Comparison of ENCODE assay signal across 8 cellular contexts in the genomic region with DNA sequence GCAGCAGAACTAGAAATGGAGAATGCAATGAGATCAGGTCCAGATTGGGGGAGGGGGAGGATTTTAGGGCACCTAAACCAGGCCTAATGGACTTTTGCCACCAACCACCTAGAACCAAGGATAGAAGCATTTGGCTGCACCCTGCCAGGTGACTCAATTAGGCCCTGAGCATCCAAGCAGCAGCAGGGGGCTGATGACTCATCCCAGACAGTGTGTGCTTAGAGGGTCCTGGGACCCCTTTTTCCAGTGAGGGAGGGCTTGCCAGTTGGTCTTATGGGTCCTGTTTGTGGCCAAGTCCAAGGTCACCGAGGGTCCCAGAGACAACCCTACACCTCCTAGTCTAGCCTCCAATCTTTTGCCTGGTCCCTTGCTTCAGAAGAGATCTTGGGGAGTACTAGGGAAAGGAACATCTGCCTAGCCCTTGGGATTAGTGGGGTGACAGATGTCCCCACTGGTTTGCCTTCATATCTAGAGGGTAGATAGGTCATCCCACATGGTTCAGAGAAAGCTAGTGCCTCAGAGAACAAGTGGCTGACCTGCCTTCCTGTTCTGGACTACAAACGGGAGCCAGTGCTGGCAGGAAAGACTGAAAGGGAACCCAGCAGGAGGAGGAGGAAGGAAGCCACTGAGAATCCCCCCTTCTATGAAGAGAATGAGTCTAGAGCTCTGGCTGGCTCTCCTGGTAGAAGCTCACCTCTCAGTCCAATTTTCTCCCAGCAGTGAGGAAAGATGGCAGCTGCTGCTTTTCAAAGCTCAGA. TPM values are rescaled to one million over a fixed set of nuclear protein-coding genes. Genes with fewer than 3 reads are reported as not detected.
DNase-seq lines count a peak whose midpoint lies in the region; ATAC-seq and TF ChIP-seq lines count a peak whose summit lies in the region.
"Had no signal": no experiment of that assay in that cellular context is flagged by ENCODE, and none has a peak within 500 bp of the region (broad histone marks: within the 10 kb centered on the region; RNA-seq: fewer than 3 reads in every experiment).

No MANE protein-coding gene starts in this region.

- peak overlapping the region; percentile 72 to 92 (median 86) for H3K27ac Mint-ChIP-seq in CD8-positive, alpha-beta memory T cell

- H4K8ac ChIP-seq in mesenchymal stem cell (ENCODE audit: low read length) = no peak overlapping the region

- no peak overlapping the region for H2AK5ac ChIP-seq in mesenchymal stem cell (ENCODE audit: low read length, severe bottlenecking)

- no peak overlapping the region for H3K4me3 ChIP-seq in CD8-positive, alpha-beta memory T cell (ENCODE audit: low read length)
- H3K4me3 ChIP-seq in GM23248 (peak overlapping the region; percentile 93; the same call in 1 of the 2 replicates), mesenchymal stem cell (ENCODE audit: insufficient read depth in 1 of 2, low read depth in 1 of 2, low read length in 2 of 2) (peak overlapping the region; percentile 23 to 79), Peyer's patch (peak overlapping the region in 1 of 4 donors; percentile 86)

- peak overlapping the region in 1 of 2 experiments; percentile 56 for H2BK12ac ChIP-seq in mesenchymal stem cell (ENCODE audit: low read length in 2 of 2)

- H3K9me2 ChIP-seq in GM23248 (ENCODE audit: insufficient read depth) = no peaks in the 10 kb centered on the region

- H3K4me1 ChIP-seq in CD8-positive, alpha-beta memory T cell (ENCODE audit: insufficient read depth, low read length) = peaks cover 22% of the 10 kb centered on the region
- H3K4me1 ChIP-seq in GM23248 (ENCODE audit: insufficient read depth) (peaks cover 16% of the 10 kb centered on the region), mesenchymal stem cell (ENCODE audit: control insufficient read depth, insufficient read depth, low read depth, low read length) (peaks cover 29% of the 10 kb centered on the region), Peyer's patch (peaks cover 0 to 26% (median 7%) of the 10 kb centered on the region in 4 donors)

- H3K36me3 Mint-ChIP-seq in CD8-positive, alpha-beta memory T cell = peaks cover 0 to 4% (median 0%) of the 10 kb centered on the region in 3 donors

- H3K9me3 ChIP-seq in CD8-positive, alpha-beta memory T cell (ENCODE audit: low read length) = no peaks in the 10 kb centered on the region
- H3K9me3 ChIP-seq in GM23248 (ENCODE audit: low read depth) (no peaks in the 10 kb centered on the region), mesenchymal stem cell (ENCODE audit: control insufficient read depth, low read length) (no peaks in the 10 kb centered on the region), Peyer's patch (no peaks in the 10 kb centered on the region)

- in situ Hi-C loops in GM23248 (cut with MboI) = no loop called here

- TF ChIP-seq CTCF in VCaP (conservative IDR thresholded peaks at IDR 0.05) (no peak), Peyer's patch (IDR thresholded peaks at IDR 0.05) (no peak)

- H3K4ac ChIP-seq in mesenchymal stem cell (ENCODE audit: low read depth in 1 of 2, low read length in 2 of 2) = no peak overlapping the region

- H3K4me3 Mint-ChIP-seq in CD8-positive, alpha-beta memory T cell = peak overlapping the region; percentile 88 to 95 (median 89)

- H4K20me1 ChIP-seq in GM23248 (ENCODE audit: insufficient read depth) = no peaks in the 10 kb centered on the region

- ATAC-seq in HG03521 (IDR thresholded peaks at IDR 0.05; ENCODE audit: unreplicated experiment) = no peak
- ATAC-seq: Right ventricle myocardium inferior had no signal

- H3K27me3 Mint-ChIP-seq in CD8-positive, alpha-beta memory T cell = peaks cover 0 to 2% of the 10 kb centered on the region in 2 donors

- H2BK15ac ChIP-seq in mesenchymal stem cell (ENCODE audit: low read depth, poor library complexity, severe bottlenecking) = no peak overlapping the region

- peaks cover 9% of the 10 kb centered on the region for H3F3A ChIP-seq in GM23248 (ENCODE audit: insufficient read depth)

- no peaks in the 10 kb centered on the region for H3K9me3 Mint-ChIP-seq in CD8-positive, alpha-beta memory T cell

- H3K9ac ChIP-seq in GM23248 (no peak overlapping the region), mesenchymal stem cell (ENCODE audit: low read length) (no peak overlapping the region)

- H3K4me1 Mint-ChIP-seq in CD8-positive, alpha-beta memory T cell = peaks cover 27 to 41% (median 32%) of the 10 kb centered on the region in 3 donors

- POLR2A ChIA-PET in CD8-positive, alpha-beta memory T cell (lab: Charles Lee) = interaction anchor here (2.0 kb wide), 1 partner anchor 42 kb away, joined by 11 read pairs; the partner anchor contains the start of gene KPNB1

- no peak overlapping the region for H4K91ac ChIP-seq in mesenchymal stem cell (ENCODE audit: low read length)

- H2BK5ac ChIP-seq in mesenchymal stem cell (ENCODE audit: low read depth, low read length, poor library complexity, severe bottlenecking) = no peak overlapping the region

- CTCF ChIA-PET in CD8-positive, alpha-beta memory T cell (lab: Charles Lee) = interaction anchor here (0.8 to 2.1 kb wide), 11 partner anchors 9 to 109 kb away, joined by 3 to 12 read pairs (median 4); partner anchors contain the start of gene TBX21

- H3K27me3 ChIP-seq in CD8-positive, alpha-beta memory T cell (ENCODE audit: insufficient read depth, low read length, poor library complexity, severe bottlenecking) = no peaks in the 10 kb centered on the region
- H3K27me3 ChIP-seq in GM23248 (replicated peaks; ENCODE audit: insufficient read depth) (no peaks in the 10 kb centered on the region), mesenchymal stem cell (ENCODE audit: control insufficient read depth in 1 of 2, insufficient read depth in 1 of 2, low read length in 2 of 2) (no peaks in the 10 kb centered on the region), Peyer's patch (no peaks in the 10 kb centered on the region)

- no peak for TF ChIP-seq POLR2A in Peyer's patch (IDR thresholded peaks at IDR 0.05)

- H2BK120ac ChIP-seq in mesenchymal stem cell (ENCODE audit: low read depth, low read length) = no peak overlapping the region

- H3K14ac ChIP-seq in mesenchymal stem cell (ENCODE audit: low read length in 2 of 2) = no peak overlapping the region

- 76 to 88% methylated on average over 2 of the region's 2 CpGs for WGBS in GM23248 (ENCODE audit: low coverage in 1 of 2, low lambda C conversion rate in 2 of 2, missing lambda C conversion rate in 2 of 2), 2 experiments
- 0% methylated on average over 1 of the region's 2 CpGs for WGBS in mesenchymal stem cell

- H2AFZ ChIP-seq in GM23248 (no peak overlapping the region), mesenchymal stem cell (ENCODE audit: low read depth, low read length) (no peak overlapping the region)

- peaks cover 4% of the 10 kb centered on the region for H3K79me1 ChIP-seq in mesenchymal stem cell (replicated peaks; ENCODE audit: low read length, poor library complexity, severe bottlenecking)

- no peak overlapping the region for H3K23ac ChIP-seq in mesenchymal stem cell (ENCODE audit: low read length in 2 of 2)

- H3K79me2 ChIP-seq in GM23248 (ENCODE audit: insufficient read depth) = no peaks in the 10 kb centered on the region

- H3K4me2 ChIP-seq in GM23248 (ENCODE audit: unreplicated experiment) (no peak overlapping the region), mesenchymal stem cell (ENCODE audit: low read length, poor library complexity, severe bottlenecking) (no peak overlapping the region)

- no peak for DNase-seq in CD8-positive, alpha-beta memory T cell
- DNase-seq in GM23248 (no peak), mesenchymal stem cell (no peak), Peyer's patch (no peak), NCI-H510A (lab: John Stamatoyannopoulos, UW) (no peak)

- no peaks in the 10 kb centered on the region for H3K36me3 ChIP-seq in CD8-positive, alpha-beta memory T cell (ENCODE audit: insufficient read depth, low read length)
- H3K36me3 ChIP-seq in GM23248 (ENCODE audit: low read depth) (no peaks in the 10 kb centered on the region), mesenchymal stem cell (ENCODE audit: control insufficient read depth in 1 of 2, insufficient read depth in 2 of 2, low read depth in 1 of 2, low read length in 2 of 2) (peaks cover 12 to 16% of the 10 kb centered on the region in 2 experiments), Peyer's patch (no peaks in the 10 kb centered on the region)

- no peak overlapping the region for H3K18ac ChIP-seq in mesenchymal stem cell (ENCODE audit: low read depth in 1 of 2, low read length in 2 of 2)

- no peak overlapping the region for H3K27ac ChIP-seq in CD8-positive, alpha-beta memory T cell (ENCODE audit: low read depth, low read length)
- H3K27ac ChIP-seq in GM23248 (no peak overlapping the region), VCaP (peak overlapping the region; percentile 92), mesenchymal stem cell (ENCODE audit: low read length, poor library complexity, severe bottlenecking) (no peak overlapping the region), Peyer's patch (peak overlapping the region in 2 of 4 donors; percentile 39 to 86)

RNA-seq across cellular contexts. Expression of gene TBKBP1, which starts 1.6 kb away (rescaled TPM):
- 1 to 10 TPM; 6.6 to 6.7 TPM for total RNA-seq in CD8-positive, alpha-beta memory T cell
- 1.8 TPM for polyA plus RNA-seq in CD8-positive, alpha-beta memory T cell
- total RNA-seq in GM23248 (2014; rRNA removed; shearing (Covaris generic)) = 12.3 and 25.8 TPM in 2 replicates
- 1.1 and 1.2 TPM in 2 replicates for polyA plus RNA-seq in GM23248 (2016; fragmentation: Nextera tagmentation; extraction: Ambion mirVana)
- polyA plus RNA-seq in mesenchymal stem cell (2013, experiment 1 of 2) = 11.9 TPM
- 11.7 TPM for polyA plus RNA-seq in mesenchymal stem cell (2013, experiment 2 of 2)
- 10 to 100 TPM in 1 of 4 donors, 1 to 10 TPM in 3; 3.0 to 23.1 (median 5.2) TPM for total RNA-seq in Peyer's patch

RNA-seq across cellular contexts. Expression of gene TBX21, which starts 40.7 kb away (rescaled TPM):
- total RNA-seq in CD8-positive, alpha-beta memory T cell = 10 to 100 TPM; 37.8 to 39.8 TPM
- 59.6 TPM for polyA plus RNA-seq in CD8-positive, alpha-beta memory T cell
- total RNA-seq in GM23248 (2014; rRNA removed; shearing (Covaris generic)) = not detected in 2 replicates
- not detected in 2 replicates for polyA plus RNA-seq in GM23248 (2016; fragmentation: Nextera tagmentation; extraction: Ambion mirVana)
- not detected for polyA plus RNA-seq in mesenchymal stem cell (2013, experiment 1 of 2)
- polyA plus RNA-seq in mesenchymal stem cell (2013, experiment 2 of 2) = not detected
- total RNA-seq in Peyer's patch = under 1 TPM in 3 of 4 donors, not detected in 1; 0.53 to 0.85 (median 0.67) TPM

RNA-seq across cellular contexts. Expression of gene KPNB1, which starts 42.6 kb away (rescaled TPM):
- 100 to 1,000 TPM; 907 to 915 TPM for total RNA-seq in CD8-positive, alpha-beta memory T cell
- 35.9 TPM for polyA plus RNA-seq in CD8-positive, alpha-beta memory T cell
- total RNA-seq in GM23248 (2014; rRNA removed; shearing (Covaris generic)) = 421 and 423 TPM in 2 replicates
- 54.5 and 59.5 TPM in 2 replicates for polyA plus RNA-seq in GM23248 (2016; fragmentation: Nextera tagmentation; extraction: Ambion mirVana)
- polyA plus RNA-seq in mesenchymal stem cell (2013, experiment 1 of 2) = 228 TPM
- 191 TPM for polyA plus RNA-seq in mesenchymal stem cell (2013, experiment 2 of 2)
- 100 to 1,000 TPM in 3 of 4 donors, 10 to 100 TPM in 1; 72.3 to 276 (median 135) TPM for total RNA-seq in Peyer's patch

Comparison
In these comparisons a context has a peak if more than half of its experiments do, and no peak if none do; other contexts are left out.
1. RNA of gene TBX21, which starts 40.7 kb away (total RNA-seq): 37.8 to 39.8 TPM in CD8-positive, alpha-beta memory T cell; 0.53 to 0.85 TPM in Peyer's patch and not detected in GM23248; every median in the first group is over 10 times any median in the second.